ENCODE assay signal across 2 cellular contexts in the genomic region with DNA sequence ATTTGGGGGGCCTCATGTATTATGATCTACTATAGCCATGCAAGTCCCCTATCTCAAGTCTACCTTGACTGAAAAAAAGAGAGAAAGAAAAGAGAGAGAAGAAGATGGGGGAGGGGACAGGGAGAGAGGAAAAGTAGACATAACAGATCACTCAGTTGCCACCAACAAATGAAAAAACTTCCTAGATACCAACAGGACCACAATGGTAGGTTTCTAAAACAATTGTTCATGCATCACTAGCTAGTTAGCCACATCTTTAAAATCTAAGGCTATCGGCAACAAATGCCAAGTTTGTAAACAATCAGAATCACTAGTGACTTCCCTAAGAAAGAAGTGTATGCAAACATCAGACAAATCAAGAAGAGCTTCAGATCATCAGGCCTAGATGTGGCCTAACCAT.
TF ChIP-seq lines count a peak whose summit lies in the region.

No MANE protein-coding gene starts in this region.

TF ChIP-seq in neural cell, 6 proteins besides CTCF, POLR2A, EP300 and RAD21 (continued from another document):
- no peak for TF ChIP-seq EZH2 (IDR thresholded peaks at IDR 0.05; ENCODE audit: borderline replicate concordance, insufficient read depth, low read length, poor library complexity, severe bottlenecking)
- TF ChIP-seq, protein P1, sequence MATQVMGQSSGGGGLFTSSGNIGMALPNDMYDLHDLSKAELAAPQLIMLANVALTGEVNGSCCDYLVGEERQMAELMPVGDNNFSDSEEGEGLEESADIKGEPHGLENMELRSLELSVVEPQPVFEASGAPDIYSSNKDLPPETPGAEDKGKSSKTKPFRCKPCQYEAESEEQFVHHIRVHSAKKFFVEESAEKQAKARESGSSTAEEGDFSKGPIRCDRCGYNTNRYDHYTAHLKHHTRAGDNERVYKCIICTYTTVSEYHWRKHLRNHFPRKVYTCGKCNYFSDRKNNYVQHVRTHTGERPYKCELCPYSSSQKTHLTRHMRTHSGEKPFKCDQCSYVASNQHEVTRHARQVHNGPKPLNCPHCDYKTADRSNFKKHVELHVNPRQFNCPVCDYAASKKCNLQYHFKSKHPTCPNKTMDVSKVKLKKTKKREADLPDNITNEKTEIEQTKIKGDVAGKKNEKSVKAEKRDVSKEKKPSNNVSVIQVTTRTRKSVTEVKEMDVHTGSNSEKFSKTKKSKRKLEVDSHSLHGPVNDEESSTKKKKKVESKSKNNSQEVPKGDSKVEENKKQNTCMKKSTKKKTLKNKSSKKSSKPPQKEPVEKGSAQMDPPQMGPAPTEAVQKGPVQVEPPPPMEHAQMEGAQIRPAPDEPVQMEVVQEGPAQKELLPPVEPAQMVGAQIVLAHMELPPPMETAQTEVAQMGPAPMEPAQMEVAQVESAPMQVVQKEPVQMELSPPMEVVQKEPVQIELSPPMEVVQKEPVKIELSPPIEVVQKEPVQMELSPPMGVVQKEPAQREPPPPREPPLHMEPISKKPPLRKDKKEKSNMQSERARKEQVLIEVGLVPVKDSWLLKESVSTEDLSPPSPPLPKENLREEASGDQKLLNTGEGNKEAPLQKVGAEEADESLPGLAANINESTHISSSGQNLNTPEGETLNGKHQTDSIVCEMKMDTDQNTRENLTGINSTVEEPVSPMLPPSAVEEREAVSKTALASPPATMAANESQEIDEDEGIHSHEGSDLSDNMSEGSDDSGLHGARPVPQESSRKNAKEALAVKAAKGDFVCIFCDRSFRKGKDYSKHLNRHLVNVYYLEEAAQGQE (IDR thresholded peaks at IDR 0.05; ENCODE audit: borderline replicate concordance), result no peak

TF ChIP-seq in SK-N-SH, 30 proteins besides CTCF, POLR2A, EP300 and RAD21:
- TF ChIP-seq, protein P2, sequence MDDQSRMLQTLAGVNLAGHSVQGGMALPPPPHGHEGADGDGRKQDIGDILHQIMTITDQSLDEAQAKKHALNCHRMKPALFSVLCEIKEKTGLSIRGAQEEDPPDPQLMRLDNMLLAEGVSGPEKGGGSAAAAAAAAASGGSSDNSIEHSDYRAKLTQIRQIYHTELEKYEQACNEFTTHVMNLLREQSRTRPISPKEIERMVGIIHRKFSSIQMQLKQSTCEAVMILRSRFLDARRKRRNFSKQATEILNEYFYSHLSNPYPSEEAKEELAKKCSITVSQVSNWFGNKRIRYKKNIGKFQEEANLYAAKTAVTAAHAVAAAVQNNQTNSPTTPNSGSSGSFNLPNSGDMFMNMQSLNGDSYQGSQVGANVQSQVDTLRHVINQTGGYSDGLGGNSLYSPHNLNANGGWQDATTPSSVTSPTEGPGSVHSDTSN (IDR thresholded peaks at IDR 0.05), result no peak
- TF ChIP-seq TCF12 (IDR thresholded peaks at IDR 0.05) (no peak), TAF1 (IDR thresholded peaks at IDR 0.05; ENCODE audit: borderline replicate concordance, low read depth, low read length) (no peak), RCOR1 (IDR thresholded peaks at IDR 0.05; ENCODE audit: low read length) (no peak), TEAD4 (IDR thresholded peaks at IDR 0.05; ENCODE audit: borderline replicate concordance, insufficient read depth) (no peak)
- TF ChIP-seq, protein P3, sequence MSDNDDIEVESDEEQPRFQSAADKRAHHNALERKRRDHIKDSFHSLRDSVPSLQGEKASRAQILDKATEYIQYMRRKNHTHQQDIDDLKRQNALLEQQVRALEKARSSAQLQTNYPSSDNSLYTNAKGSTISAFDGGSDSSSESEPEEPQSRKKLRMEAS (IDR thresholded peaks at IDR 0.05; ENCODE audit: low read depth), result no peak
TF ChIP-seq in SK-N-SH: peak in this region for 0.
